ENCODE assay signal across 19 cellular contexts in the genomic region with DNA sequence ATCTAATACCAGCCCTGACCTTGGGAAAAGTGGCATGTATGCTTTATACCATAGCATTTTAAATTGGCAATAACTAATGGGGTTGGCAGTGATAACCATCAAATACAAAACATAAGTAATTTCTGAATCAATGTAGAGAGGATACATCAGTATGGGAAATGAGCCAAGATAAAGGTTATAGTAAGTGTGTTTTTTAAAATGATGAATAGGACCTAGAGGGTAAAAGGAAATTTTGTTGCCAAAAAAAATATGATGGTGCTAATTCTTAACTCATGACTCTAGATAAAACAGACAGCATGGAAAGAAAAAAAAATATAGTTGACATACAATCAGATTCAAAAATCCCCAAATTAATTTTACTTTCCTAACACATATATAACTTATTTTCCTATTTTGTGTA.
"Had no signal": no experiment of that assay in that cellular context is flagged by ENCODE, and none has a peak within 500 bp of the region (broad histone marks: within the 10 kb centered on the region; RNA-seq: fewer than 3 reads in every experiment).

No MANE protein-coding gene starts in this region.

- H3K4me1 Mint-ChIP-seq: naive thymus-derived CD8-positive, alpha-beta T cell had no signal

- H3K27ac ChIP-seq: hepatocyte, neutrophil, stomach, thoracic aorta, transverse colon had no signal

- H3K36me3 ChIP-seq: neutrophil, stomach, thoracic aorta, transverse colon had no signal

- DNase-seq: effector CD4-positive, alpha-beta T cell; head of caudate nucleus; kidney glomerular epithelial cell; mammary epithelial cell; mucosa of descending colon; naive thymus-derived CD8-positive, alpha-beta T cell; right cardiac atrium; small intestine; stimulated activated CD4-positive, alpha-beta T cell treated with anti-CD3 and anti-CD28 coated beads, Interleukin-12 subunit alpha, Interleukin-12 subunit beta, amount 100 ng/mL, for 4 hours; stimulated activated naive CD4-positive, alpha-beta T cell; stomach; substantia nigra; transverse colon had no signal

- H3K36me3 Mint-ChIP-seq: naive thymus-derived CD8-positive, alpha-beta T cell had no signal

- H3K27ac Mint-ChIP-seq: dendritic cell treated with granulocyte-macrophage colony-stimulating factor and Interleukin-4, amounts not matched to agents 40 ng/mL and 50 ng/mL, for 4 days; naive thymus-derived CD8-positive, alpha-beta T cell had no signal

- H3K27me3 Mint-ChIP-seq: dendritic cell treated with granulocyte-macrophage colony-stimulating factor and Interleukin-4, amounts not matched to agents 40 ng/mL and 50 ng/mL, for 4 days; naive thymus-derived CD8-positive, alpha-beta T cell had no signal

- H3K4me1 ChIP-seq: stomach, transverse colon had no signal

- H3K9me3 Mint-ChIP-seq: dendritic cell treated with granulocyte-macrophage colony-stimulating factor and Interleukin-4, amounts not matched to agents 40 ng/mL and 50 ng/mL, for 4 days had no signal

- H3K9me3 ChIP-seq: mucosa of descending colon, neutrophil, stomach, thoracic aorta, transverse colon had no signal

- H3K4me3 ChIP-seq: hepatocyte, mucosa of descending colon, stomach, thoracic aorta, transverse colon had no signal

- ATAC-seq: esophagus mucosa; left lobe of liver; mucosa of descending colon; naive thymus-derived CD8-positive, alpha-beta T cell; right cardiac atrium had no signal

- H3K27me3 ChIP-seq: hepatocyte, neutrophil, stomach, transverse colon had no signal

- H3K4me3 Mint-ChIP-seq: dendritic cell treated with granulocyte-macrophage colony-stimulating factor and Interleukin-4, amounts not matched to agents 40 ng/mL and 50 ng/mL, for 4 days; naive thymus-derived CD8-positive, alpha-beta T cell had no signal
